8 cellular contexts compared by ENCODE assay signal in the genomic region with DNA sequence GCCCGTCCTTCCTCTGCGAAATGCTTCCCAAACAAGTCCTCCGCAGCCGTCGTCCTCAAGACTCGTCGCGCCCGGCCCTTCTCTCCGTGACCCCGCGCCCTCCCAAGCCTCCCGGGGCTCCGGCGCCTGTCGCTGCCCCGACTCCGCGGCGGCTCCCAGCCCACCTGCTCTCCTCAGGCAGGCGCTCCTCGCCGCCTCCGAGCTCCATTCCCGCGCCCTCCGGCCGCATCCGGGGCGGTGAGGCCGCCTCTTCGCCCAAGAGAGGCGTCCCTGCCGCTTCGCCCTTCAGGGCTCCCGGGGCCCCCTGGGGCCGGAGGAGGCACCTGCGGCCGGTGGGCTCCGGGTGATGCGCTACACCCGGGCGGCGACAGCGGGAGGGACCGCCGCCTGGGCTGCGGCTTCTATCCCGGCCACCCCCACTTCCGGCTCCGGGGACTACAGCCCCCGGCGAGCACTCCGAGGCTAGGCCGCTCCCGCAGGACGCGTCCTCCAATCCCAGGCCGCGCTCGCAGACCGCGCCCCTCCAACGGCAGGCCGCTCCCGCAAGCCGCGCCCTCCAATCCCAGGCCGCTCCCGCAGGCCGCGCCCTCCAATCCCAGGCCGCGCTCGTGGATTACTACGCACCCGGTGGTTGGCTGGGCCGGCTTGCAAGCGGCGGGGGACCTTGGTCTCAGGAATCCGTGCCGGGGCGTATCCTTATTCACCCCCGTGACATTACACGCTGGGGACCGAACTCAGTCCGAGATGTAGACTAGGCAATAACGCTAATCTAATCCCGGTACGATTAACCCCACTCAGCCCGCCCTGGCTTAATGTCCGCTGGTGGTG. TPM values are rescaled to one million over a fixed set of nuclear protein-coding genes. Genes with fewer than 3 reads are reported as not detected.
DNase-seq lines count a peak whose midpoint lies in the region; ATAC-seq and TF ChIP-seq lines count a peak whose summit lies in the region.

A gene (minus strand): TSS at position 414 of the 828 bp plus-strand sequence. CDS start 185 bp downstream, at position 229.

- peak; percentile 81 for ATAC-seq in GM18511 (IDR thresholded peaks at IDR 0.05; ENCODE audit: unreplicated experiment)
- ATAC-seq in HG03025 (IDR thresholded peaks at IDR 0.05; ENCODE audit: low FRiP score, unreplicated experiment): peak; percentile 81
- peak; percentile 100 for ATAC-seq in aorta (ENCODE audit: low FRiP score)

- H3K27ac ChIP-seq in hepatocyte (peak within 1 kb of the TSS; percentile 79), aorta (ENCODE audit: low read depth in 1 of 2, low read length in 2 of 2) (peak within 1 kb of the TSS in 1 of 2 donors; percentile 80)

- H3K4me2 ChIP-seq in hepatocyte: peak within 1 kb of the TSS; percentile 96

- no peaks in the 10 kb centered on the region for H3K9me2 ChIP-seq in hepatocyte (replicated peaks; ENCODE audit: insufficient read depth)

- peaks cover 30% of the 10 kb centered on the region for H3K79me2 ChIP-seq in hepatocyte

- H3K4me1 ChIP-seq in hepatocyte (ENCODE audit: insufficient read depth): peaks cover 6% of the 10 kb centered on the region
- no peaks in the 10 kb centered on the region for H3K4me1 ChIP-seq in aorta (ENCODE audit: control insufficient read depth in 1 of 2, insufficient read depth in 2 of 2, low read length in 2 of 2)

- H2AFZ ChIP-seq in hepatocyte: peak within 1 kb of the TSS; percentile 63

- no peaks in the 10 kb centered on the region for H4K20me1 ChIP-seq in hepatocyte (ENCODE audit: insufficient read depth, poor library complexity, severe bottlenecking)

- DNase-seq in NCI-H2081 (lab: John Stamatoyannopoulos, UW) (peak; percentile 99), T-helper 9 cell (peak; percentile 91), astrocyte of the hippocampus (ENCODE audit: low read depth, low spot score) (peak; percentile 99), hepatocyte (ENCODE audit: low spot score) (peak; percentile 98), renal cortical epithelial cell (ENCODE audit: low read depth) (peak; percentile 85), aorta (peak; percentile 97 to 98)

- H3K4me3 ChIP-seq in hepatocyte (peak within 1 kb of the TSS; percentile 56), aorta (ENCODE audit: low read length in 2 of 2) (peak within 1 kb of the TSS; percentile 67 to 83)

- intact Hi-C loops in aorta (cut with DNase I): loop anchor here in 1 of 2 donors (5.0 kb wide), 1 partner anchor 59 kb away; no protein-coding TSS in a partner anchor

- 1% methylated on average over 79 of the region's 92 CpGs for WGBS in hepatocyte (ENCODE audit: low lambda C conversion rate, missing lambda C conversion rate)
- 0 to 1% methylated on average over 85 to 92 of the region's 92 CpGs for WGBS in aorta, 2 donors

- H3K9me3 ChIP-seq in hepatocyte (ENCODE audit: low read depth) (no peaks in the 10 kb centered on the region), aorta (ENCODE audit: control insufficient read depth, low read length) (no peaks in the 10 kb centered on the region)

- no peaks in the 10 kb centered on the region for H3K36me3 ChIP-seq in hepatocyte (replicated peaks; ENCODE audit: insufficient read depth, low read depth)
- H3K36me3 ChIP-seq in aorta (ENCODE audit: control insufficient read depth in 1 of 2, insufficient read depth in 2 of 2, low read length in 1 of 2): no peaks in the 10 kb centered on the region

- H3K27me3 ChIP-seq in hepatocyte: no peaks in the 10 kb centered on the region
- no peaks in the 10 kb centered on the region for H3K27me3 ChIP-seq in aorta (ENCODE audit: control insufficient read depth in 1 of 2, insufficient read depth in 2 of 2, low read length in 1 of 2)

- no peak for TF ChIP-seq CTCF in hepatocyte (IDR thresholded peaks at IDR 0.05; ENCODE audit: poor library complexity)

RNA-seq across cellular contexts. Expression of the gene that starts here (rescaled TPM):
- total RNA-seq in hepatocyte (7.2 and 8.5 TPM in 2 replicates), renal cortical epithelial cell (11.5 and 13.9 TPM in 2 replicates), aorta (10 to 100 TPM; 38.2 to 41.1 TPM)
- polyA plus RNA-seq in hepatocyte (11.0 and 12.8 TPM in 2 replicates), aorta (10 to 100 TPM in 1 of 2 donors, 1 to 10 TPM in 1; 6.9 to 14.3 TPM)
